In the genomic region with DNA sequence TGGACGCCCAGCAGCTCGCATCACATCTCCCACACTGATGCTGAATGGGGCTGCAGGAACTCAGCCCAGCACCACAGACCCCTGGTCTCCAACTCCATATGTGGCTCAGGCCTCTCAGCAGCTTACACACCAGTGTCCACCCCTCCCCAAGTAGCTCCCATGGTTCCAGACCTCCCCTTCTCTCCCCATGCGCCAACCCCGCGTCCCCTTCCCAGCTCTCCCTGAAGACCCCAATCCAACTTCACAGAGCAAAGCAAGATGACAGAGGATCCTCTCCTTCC, we compare ENCODE assay signal across 26 cellular contexts.
"Had no signal": no experiment of that assay in that cellular context is flagged by ENCODE, and none has a peak within 500 bp of the region (broad histone marks: within the 10 kb centered on the region; RNA-seq: fewer than 3 reads in every experiment).

No MANE protein-coding gene starts in this region.

- H3K27ac ChIP-seq: left lung, lower lobe of right lung, neutrophil, ovary, skin epidermis, suprapubic skin, thoracic aorta, tibial artery, uterus had no signal

- H3K4me1 ChIP-seq: left lung, lower lobe of right lung, suprapubic skin, tibial artery, uterus had no signal

- DNase-seq: hypothalamus; immature natural killer cell; kidney; left colon; left lung; lower lobe of right lung; mammary epithelial cell; mesenchymal stem cell; naive thymus-derived CD8-positive, alpha-beta T cell; occipital lobe; ovary; right cardiac atrium; stimulated activated CD4-positive, alpha-beta T cell treated with anti-CD3 and anti-CD28 coated beads, Interleukin-12 subunit alpha, Interleukin-12 subunit beta, amount 100 ng/mL, for 4 hours; stimulated activated CD4-positive, alpha-beta T cell treated with anti-CD3 and anti-CD28 coated beads, Interleukin-15, amount 100 ng/mL, for 24 hours; stimulated activated CD4-positive, alpha-beta T cell treated with anti-CD3 and anti-CD28 coated beads, Interleukin-2, amount 100 ng/mL, for 24 hours; stimulated activated CD4-positive, alpha-beta T cell treated with anti-CD3 and anti-CD28 coated beads, Interleukin-4, amount 100 ng/mL, for 1 hour; stimulated activated naive CD4-positive, alpha-beta T cell; tibial artery; uterus had no signal

- H3K27ac Mint-ChIP-seq: immature natural killer cell; progenitor cell of endocrine pancreas; stimulated activated naive CD8-positive, alpha-beta T cell treated with anti-CD3 and anti-CD28 coated beads, Interleukin-15, Interleukin-2, amounts not matched to agents 100 ng/mL and 50 ng/mL, for 24 hours had no signal

- H3K36me3 ChIP-seq: left lung, lower lobe of right lung, neutrophil, ovary, suprapubic skin, thoracic aorta, tibial artery, uterus had no signal

- H3K27me3 ChIP-seq: left lung, ovary, uterus had no signal

- H3K4me3 Mint-ChIP-seq: immature natural killer cell; naive thymus-derived CD8-positive, alpha-beta T cell; stimulated activated naive CD8-positive, alpha-beta T cell treated with anti-CD3 and anti-CD28 coated beads, Interleukin-15, Interleukin-2, amounts not matched to agents 100 ng/mL and 50 ng/mL, for 24 hours had no signal

- H3K9me3 ChIP-seq: left lung, lower lobe of right lung, neutrophil, ovary, suprapubic skin, thoracic aorta, tibial artery, uterus had no signal

- H3K4me1 Mint-ChIP-seq: naive thymus-derived CD8-positive, alpha-beta T cell had no signal

- H3K4me3 ChIP-seq: left lung, lower lobe of right lung, ovary, skin epidermis, suprapubic skin, thoracic aorta, tibial artery, uterus had no signal

- ATAC-seq: left lung; lower lobe of right lung; naive thymus-derived CD8-positive, alpha-beta T cell; right cardiac atrium; sciatic nerve had no signal

- H3K9me3 Mint-ChIP-seq: immature natural killer cell; naive thymus-derived CD8-positive, alpha-beta T cell; stimulated activated naive CD8-positive, alpha-beta T cell treated with anti-CD3 and anti-CD28 coated beads, Interleukin-15, Interleukin-2, amounts not matched to agents 100 ng/mL and 50 ng/mL, for 24 hours had no signal

- H3K36me3 Mint-ChIP-seq: immature natural killer cell; naive thymus-derived CD8-positive, alpha-beta T cell had no signal
